In genomic region chr19:46616631-46617322, GRCh38 we compare ENCODE assay signal across 1 cellular context.
A peak's percentile ranks its signal among the peaks of the same experiment; 100 is the strongest.
TF ChIP-seq lines count a peak whose summit lies in the region.

No MANE protein-coding gene starts in this region.

TF ChIP-seq in HepG2, 621 proteins besides CTCF, POLR2A, EP300 and RAD21:
- TF ChIP-seq ZBTB8A (CRISPR knock-in tag; IDR thresholded peaks at IDR 0.05; ENCODE audit: borderline replicate concordance, low read depth) = no peak
- 0 out of 2 replicates have a peak, but pooled peaks have one; percentile 17 for TF ChIP-seq SALL1 (CRISPR knock-in tag; IDR thresholded peaks at IDR 0.05)
- TF ChIP-seq ZNF501 (CRISPR knock-in tag; IDR thresholded peaks at IDR 0.05) = peak; percentile 34; the same call in 1 of the 2 replicates
- peak; percentile 37; the same call in 1 of the 2 replicates for TF ChIP-seq ZNF574 (CRISPR knock-in tag; IDR thresholded peaks at IDR 0.05)
- no peak for TF ChIP-seq AHDC1 (CRISPR knock-in tag; IDR thresholded peaks at IDR 0.05; ENCODE audit: borderline replicate concordance)
- no peak for TF ChIP-seq PCBP1 (IDR thresholded peaks at IDR 0.05; ENCODE audit: borderline replicate concordance, low read depth, low read length)
- peak; percentile 33; the same call in 1 of the 2 replicates for TF ChIP-seq PATZ1 (CRISPR knock-in tag; IDR thresholded peaks at IDR 0.05)
- TF ChIP-seq HNRNPLL (IDR thresholded peaks at IDR 0.05; ENCODE audit: low read depth, low read length, poor library complexity, severe bottlenecking) = peak; percentile 20
- peak; percentile 29; the same call in 1 of the 2 replicates for TF ChIP-seq SAP130 (CRISPR knock-in tag; IDR thresholded peaks at IDR 0.05; ENCODE audit: low read depth)
- no peak for TF ChIP-seq FOSL2 (CRISPR knock-in tag; IDR thresholded peaks at IDR 0.05)
- TF ChIP-seq TARDBP (CRISPR knock-in tag; IDR thresholded peaks at IDR 0.05) = peak; percentile 49; the same call in 1 of the 2 replicates
- 0 out of 2 replicates have a peak, but pooled peaks have one; percentile 23 for TF ChIP-seq HOXA3 (CRISPR knock-in tag; IDR thresholded peaks at IDR 0.05)
- no peak for TF ChIP-seq ZNF557 (CRISPR knock-in tag; IDR thresholded peaks at IDR 0.05)
- TF ChIP-seq STAG1 (CRISPR knock-in tag; IDR thresholded peaks at IDR 0.05) = peak; percentile 50
- TF ChIP-seq HOXA5 (CRISPR knock-in tag; IDR thresholded peaks at IDR 0.05) = 0 out of 2 replicates have a peak, but pooled peaks have one; percentile 30
- peak; percentile 49; the same call in 1 of the 2 replicates for TF ChIP-seq ZNF687 (CRISPR knock-in tag; IDR thresholded peaks at IDR 0.05)
- TF ChIP-seq ZNF563 (CRISPR knock-in tag; IDR thresholded peaks at IDR 0.05) = peak; percentile 21; the same call in 1 of the 2 replicates
- TF ChIP-seq THRA (CRISPR knock-in tag; IDR thresholded peaks at IDR 0.05; ENCODE audit: borderline replicate concordance) = no peak
- TF ChIP-seq ZFY (CRISPR knock-in tag; IDR thresholded peaks at IDR 0.05) = peak; percentile 16; the same call in 1 of the 2 replicates
- TF ChIP-seq XRCC5 (optimal IDR thresholded peaks at IDR 0.05; ENCODE audit: low read length) = peak; percentile 79
- no peak for TF ChIP-seq ZNF382 (CRISPR knock-in tag; IDR thresholded peaks at IDR 0.05; ENCODE audit: borderline replicate concordance)
- TF ChIP-seq ZNF710 (CRISPR knock-in tag; IDR thresholded peaks at IDR 0.05; ENCODE audit: borderline replicate concordance) = no peak
- no peak for TF ChIP-seq KDM4B (CRISPR knock-in tag; IDR thresholded peaks at IDR 0.05)
- peak; percentile 36 for TF ChIP-seq ZNF883 (CRISPR knock-in tag; IDR thresholded peaks at IDR 0.05; ENCODE audit: not compliant biosample characterization)
- TF ChIP-seq SMC3 (IDR thresholded peaks at IDR 0.05; ENCODE audit: low read length) = no peak; the same call in 1 of the 2 replicates
- TF ChIP-seq KDM2A (CRISPR knock-in tag; IDR thresholded peaks at IDR 0.05; ENCODE audit: borderline replicate concordance, low read depth) = peak; percentile 25; the same call in 1 of the 2 replicates
- no peak for TF ChIP-seq DMAP1 (CRISPR knock-in tag; IDR thresholded peaks at IDR 0.05)
